In the genomic region with DNA sequence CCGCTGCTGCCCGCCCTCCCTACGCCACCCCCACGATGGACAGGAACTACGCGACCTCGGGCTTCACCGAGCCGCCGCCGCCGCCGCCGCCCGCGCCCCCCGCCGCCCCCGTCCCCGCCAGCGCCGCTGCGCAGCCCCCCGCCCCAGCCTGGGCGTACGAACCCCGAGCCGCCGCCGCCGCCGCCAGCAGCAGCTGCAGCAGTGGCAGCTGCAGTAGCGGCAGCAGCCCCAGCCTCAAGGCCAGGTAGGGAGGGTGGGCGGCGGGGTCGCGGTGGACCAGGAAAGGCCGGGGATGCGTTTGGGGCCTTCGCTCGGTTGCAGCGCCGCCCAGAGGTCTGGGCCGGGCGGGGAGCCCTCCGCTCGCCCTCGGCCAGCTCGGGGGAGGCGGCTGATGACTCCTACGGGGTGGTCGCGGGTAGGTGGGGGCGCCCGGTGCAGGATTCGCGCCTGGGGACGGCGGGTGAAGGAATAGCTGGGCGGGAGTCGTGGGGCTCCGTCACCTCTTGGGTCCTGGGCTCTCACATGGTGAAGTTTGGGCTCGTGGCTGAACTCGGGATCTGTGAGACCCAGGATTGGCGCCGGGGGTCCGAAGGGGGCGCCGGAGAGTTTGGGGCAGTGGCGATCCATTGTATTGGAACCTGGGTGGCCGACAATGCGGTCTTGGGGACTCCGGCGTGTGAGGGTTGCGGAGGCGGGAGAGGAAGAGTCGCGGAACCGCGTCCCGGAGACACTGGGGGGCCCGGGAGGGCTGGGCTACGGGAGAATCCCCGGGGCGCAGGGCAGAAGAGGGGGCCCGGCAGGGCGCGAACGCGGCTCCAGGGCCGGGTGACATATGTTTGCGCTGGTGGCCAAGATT, we compare ENCODE assay signal across 1 cellular context.
A peak's percentile ranks its signal among the peaks of the same experiment; 100 is the strongest.
TF ChIP-seq lines count a peak whose summit lies in the region.

No MANE protein-coding gene starts in this region.

TF ChIP-seq in HepG2, 621 proteins besides CTCF, POLR2A, EP300 and RAD21 (continued from another document and continues in another):
- TF ChIP-seq, protein P1, sequence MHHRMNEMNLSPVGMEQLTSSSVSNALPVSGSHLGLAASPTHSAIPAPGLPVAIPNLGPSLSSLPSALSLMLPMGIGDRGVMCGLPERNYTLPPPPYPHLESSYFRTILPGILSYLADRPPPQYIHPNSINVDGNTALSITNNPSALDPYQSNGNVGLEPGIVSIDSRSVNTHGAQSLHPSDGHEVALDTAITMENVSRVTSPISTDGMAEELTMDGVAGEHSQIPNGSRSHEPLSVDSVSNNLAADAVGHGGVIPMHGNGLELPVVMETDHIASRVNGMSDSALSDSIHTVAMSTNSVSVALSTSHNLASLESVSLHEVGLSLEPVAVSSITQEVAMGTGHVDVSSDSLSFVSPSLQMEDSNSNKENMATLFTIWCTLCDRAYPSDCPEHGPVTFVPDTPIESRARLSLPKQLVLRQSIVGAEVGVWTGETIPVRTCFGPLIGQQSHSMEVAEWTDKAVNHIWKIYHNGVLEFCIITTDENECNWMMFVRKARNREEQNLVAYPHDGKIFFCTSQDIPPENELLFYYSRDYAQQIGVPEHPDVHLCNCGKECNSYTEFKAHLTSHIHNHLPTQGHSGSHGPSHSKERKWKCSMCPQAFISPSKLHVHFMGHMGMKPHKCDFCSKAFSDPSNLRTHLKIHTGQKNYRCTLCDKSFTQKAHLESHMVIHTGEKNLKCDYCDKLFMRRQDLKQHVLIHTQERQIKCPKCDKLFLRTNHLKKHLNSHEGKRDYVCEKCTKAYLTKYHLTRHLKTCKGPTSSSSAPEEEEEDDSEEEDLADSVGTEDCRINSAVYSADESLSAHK (CRISPR knock-in tag; IDR thresholded peaks at IDR 0.05; ENCODE audit: borderline replicate concordance), result no peak
- TF ChIP-seq, protein P2, sequence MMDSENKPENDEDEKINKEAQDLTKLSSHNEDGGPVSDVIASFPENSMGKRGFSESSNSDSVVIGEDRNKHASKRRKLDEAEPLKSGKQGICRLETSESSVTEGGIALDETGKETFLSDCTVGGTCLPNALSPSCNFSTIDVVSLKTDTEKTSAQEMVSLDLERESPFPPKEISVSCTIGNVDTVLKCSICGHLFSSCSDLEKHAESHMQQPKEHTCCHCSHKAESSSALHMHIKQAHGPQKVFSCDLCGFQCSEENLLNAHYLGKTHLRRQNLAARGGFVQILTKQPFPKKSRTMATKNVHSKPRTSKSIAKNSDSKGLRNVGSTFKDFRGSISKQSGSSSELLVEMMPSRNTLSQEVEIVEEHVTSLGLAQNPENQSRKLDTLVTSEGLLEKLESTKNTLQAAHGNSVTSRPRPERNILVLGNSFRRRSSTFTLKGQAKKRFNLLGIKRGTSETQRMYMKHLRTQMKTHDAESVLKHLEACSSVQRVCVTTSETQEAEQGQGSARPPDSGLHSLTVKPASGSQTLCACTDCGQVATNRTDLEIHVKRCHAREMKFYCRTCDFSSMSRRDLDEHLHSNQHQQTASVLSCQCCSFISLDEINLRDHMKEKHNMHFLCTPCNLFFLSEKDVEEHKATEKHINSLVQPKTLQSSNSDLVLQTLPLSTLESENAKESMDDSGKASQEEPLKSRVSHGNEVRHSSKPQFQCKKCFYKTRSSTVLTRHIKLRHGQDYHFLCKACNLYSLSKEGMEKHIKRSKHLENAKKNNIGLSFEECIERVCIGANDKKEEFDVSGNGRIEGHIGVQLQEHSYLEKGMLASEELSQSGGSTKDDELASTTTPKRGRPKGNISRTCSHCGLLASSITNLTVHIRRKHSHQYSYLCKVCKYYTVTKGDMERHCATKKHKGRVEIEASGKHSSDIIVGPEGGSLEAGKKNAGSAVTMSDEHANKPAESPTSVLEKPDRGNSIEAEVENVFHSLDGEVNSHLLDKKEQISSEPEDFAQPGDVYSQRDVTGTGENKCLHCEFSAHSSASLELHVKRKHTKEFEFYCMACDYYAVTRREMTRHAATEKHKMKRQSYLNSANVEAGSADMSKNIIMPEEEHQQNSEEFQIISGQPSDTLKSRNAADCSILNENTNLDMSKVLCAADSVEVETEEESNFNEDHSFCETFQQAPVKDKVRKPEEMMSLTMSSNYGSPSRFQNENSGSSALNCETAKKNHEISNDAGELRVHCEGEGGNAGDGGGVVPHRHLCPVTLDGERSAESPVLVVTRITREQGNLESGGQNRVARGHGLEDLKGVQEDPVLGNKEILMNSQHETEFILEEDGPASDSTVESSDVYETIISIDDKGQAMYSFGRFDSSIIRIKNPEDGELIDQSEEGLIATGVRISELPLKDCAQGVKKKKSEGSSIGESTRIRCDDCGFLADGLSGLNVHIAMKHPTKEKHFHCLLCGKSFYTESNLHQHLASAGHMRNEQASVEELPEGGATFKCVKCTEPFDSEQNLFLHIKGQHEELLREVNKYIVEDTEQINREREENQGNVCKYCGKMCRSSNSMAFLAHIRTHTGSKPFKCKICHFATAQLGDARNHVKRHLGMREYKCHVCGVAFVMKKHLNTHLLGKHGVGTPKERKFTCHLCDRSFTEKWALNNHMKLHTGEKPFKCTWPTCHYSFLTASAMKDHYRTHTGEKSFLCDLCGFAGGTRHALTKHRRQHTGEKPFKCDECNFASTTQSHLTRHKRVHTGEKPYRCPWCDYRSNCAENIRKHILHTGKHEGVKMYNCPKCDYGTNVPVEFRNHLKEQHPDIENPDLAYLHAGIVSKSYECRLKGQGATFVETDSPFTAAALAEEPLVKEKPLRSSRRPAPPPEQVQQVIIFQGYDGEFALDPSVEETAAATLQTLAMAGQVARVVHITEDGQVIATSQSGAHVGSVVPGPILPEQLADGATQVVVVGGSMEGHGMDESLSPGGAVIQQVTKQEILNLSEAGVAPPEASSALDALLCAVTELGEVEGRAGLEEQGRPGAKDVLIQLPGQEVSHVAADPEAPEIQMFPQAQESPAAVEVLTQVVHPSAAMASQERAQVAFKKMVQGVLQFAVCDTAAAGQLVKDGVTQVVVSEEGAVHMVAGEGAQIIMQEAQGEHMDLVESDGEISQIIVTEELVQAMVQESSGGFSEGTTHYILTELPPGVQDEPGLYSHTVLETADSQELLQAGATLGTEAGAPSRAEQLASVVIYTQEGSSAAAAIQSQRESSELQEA (CRISPR knock-in tag; IDR thresholded peaks at IDR 0.05; ENCODE audit: not compliant biosample characterization), result peak; percentile 61
- TF ChIP-seq MAZ (IDR thresholded peaks at IDR 0.05; ENCODE audit: borderline replicate concordance, low read depth, low read length) (0 out of 2 replicates have a peak, but pooled peaks have one; percentile 25), MAZ (CRISPR knock-in tag; IDR thresholded peaks at IDR 0.05; ENCODE audit: low read depth) (no peak; the same call in 1 of the 2 replicates), GABPB1 (CRISPR knock-in tag; IDR thresholded peaks at IDR 0.05) (peak; percentile 75; the same call in 1 of the 2 replicates), ZNF546 (CRISPR knock-in tag; conservative IDR thresholded peaks at IDR 0.05) (no peak), AKAP8 (CRISPR knock-in tag; IDR thresholded peaks at IDR 0.05) (no peak), SOX13 (IDR thresholded peaks at IDR 0.05) (no peak), SOX13 (CRISPR knock-in tag; conservative IDR thresholded peaks at IDR 0.05 in 1 of 2, IDR thresholded peaks at IDR 0.05 in 1 of 2) (peak in 1 of 2 experiments; percentile 30; a peak in 2 of 4 replicates), THAP11 (CRISPR knock-in tag; IDR thresholded peaks at IDR 0.05) (peak; percentile 17; the same call in 1 of the 2 replicates), BRCA1 (CRISPR knock-in tag; IDR thresholded peaks at IDR 0.05) (no peak), KDM5B (CRISPR knock-in tag; IDR thresholded peaks at IDR 0.05; ENCODE audit: borderline replicate concordance) (peak; percentile 72; the same call in 1 of the 2 replicates), ZNF709 (CRISPR knock-in tag; IDR thresholded peaks at IDR 0.05) (no peak; the same call in 1 of the 2 replicates), TAF1 (CRISPR knock-in tag; IDR thresholded peaks at IDR 0.05) (peak; percentile 75), MYNN (CRISPR knock-in tag; IDR thresholded peaks at IDR 0.05; ENCODE audit: low read depth) (no peak), HOXA3 (CRISPR knock-in tag; IDR thresholded peaks at IDR 0.05) (peak; percentile 41; the same call in 1 of the 2 replicates), NR2C2 (CRISPR knock-in tag; IDR thresholded peaks at IDR 0.05; ENCODE audit: borderline replicate concordance) (no peak), FOXO1 (CRISPR knock-in tag; IDR thresholded peaks at IDR 0.05) (no peak), ZNF564 (CRISPR knock-in tag; IDR thresholded peaks at IDR 0.05) (peak; percentile 19; the same call in 1 of the 2 replicates), NFRKB (IDR thresholded peaks at IDR 0.05) (no peak), ZIK1 (CRISPR knock-in tag; IDR thresholded peaks at IDR 0.05; ENCODE audit: borderline replicate concordance, low read depth) (peak; percentile 52; the same call in 1 of the 2 replicates), SMAD9 (CRISPR knock-in tag; IDR thresholded peaks at IDR 0.05) (peak; percentile 59; the same call in 1 of the 2 replicates), ZNF775 (CRISPR knock-in tag; IDR thresholded peaks at IDR 0.05; ENCODE audit: borderline replicate concordance) (no peak), GLI4 (CRISPR knock-in tag; IDR thresholded peaks at IDR 0.05; ENCODE audit: borderline replicate concordance) (peak; percentile 44; the same call in 1 of the 2 replicates)
- TF ChIP-seq, protein P3, sequence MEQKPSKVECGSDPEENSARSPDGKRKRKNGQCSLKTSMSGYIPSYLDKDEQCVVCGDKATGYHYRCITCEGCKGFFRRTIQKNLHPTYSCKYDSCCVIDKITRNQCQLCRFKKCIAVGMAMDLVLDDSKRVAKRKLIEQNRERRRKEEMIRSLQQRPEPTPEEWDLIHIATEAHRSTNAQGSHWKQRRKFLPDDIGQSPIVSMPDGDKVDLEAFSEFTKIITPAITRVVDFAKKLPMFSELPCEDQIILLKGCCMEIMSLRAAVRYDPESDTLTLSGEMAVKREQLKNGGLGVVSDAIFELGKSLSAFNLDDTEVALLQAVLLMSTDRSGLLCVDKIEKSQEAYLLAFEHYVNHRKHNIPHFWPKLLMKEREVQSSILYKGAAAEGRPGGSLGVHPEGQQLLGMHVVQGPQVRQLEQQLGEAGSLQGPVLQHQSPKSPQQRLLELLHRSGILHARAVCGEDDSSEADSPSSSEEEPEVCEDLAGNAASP (CRISPR knock-in tag; IDR thresholded peaks at IDR 0.05; ENCODE audit: borderline replicate concordance), result peak; percentile 38; the same call in 1 of the 2 replicates
- TF ChIP-seq, protein P4, sequence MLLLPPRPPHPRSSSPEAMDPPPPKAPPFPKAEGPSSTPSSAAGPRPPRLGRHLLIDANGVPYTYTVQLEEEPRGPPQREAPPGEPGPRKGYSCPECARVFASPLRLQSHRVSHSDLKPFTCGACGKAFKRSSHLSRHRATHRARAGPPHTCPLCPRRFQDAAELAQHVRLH (CRISPR knock-in tag; IDR thresholded peaks at IDR 0.05; ENCODE audit: borderline replicate concordance, low read depth), result peak; percentile 29; the same call in 1 of the 2 replicates
- TF ChIP-seq, protein P5, sequence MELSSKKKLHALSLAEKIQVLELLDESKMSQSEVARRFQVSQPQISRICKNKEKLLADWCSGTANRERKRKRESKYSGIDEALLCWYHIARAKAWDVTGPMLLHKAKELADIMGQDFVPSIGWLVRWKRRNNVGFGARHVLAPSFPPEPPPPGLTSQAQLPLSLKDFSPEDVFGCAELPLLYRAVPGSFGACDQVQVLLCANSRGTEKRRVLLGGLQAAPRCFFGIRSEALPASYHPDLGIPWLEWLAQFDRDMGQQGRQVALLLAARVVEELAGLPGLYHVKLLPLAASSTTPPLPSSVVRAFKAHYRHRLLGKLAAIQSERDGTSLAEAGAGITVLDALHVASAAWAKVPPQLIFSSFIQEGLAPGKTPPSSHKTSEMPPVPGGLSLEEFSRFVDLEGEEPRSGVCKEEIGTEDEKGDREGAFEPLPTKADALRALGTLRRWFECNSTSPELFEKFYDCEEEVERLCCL (CRISPR knock-in tag; IDR thresholded peaks at IDR 0.05; ENCODE audit: borderline replicate concordance), result no peak
- TF ChIP-seq, protein P6, sequence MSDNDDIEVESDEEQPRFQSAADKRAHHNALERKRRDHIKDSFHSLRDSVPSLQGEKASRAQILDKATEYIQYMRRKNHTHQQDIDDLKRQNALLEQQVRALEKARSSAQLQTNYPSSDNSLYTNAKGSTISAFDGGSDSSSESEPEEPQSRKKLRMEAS (IDR thresholded peaks at IDR 0.05), result peak; percentile 20; the same call in 1 of the 2 replicates
- TF ChIP-seq, protein P7, sequence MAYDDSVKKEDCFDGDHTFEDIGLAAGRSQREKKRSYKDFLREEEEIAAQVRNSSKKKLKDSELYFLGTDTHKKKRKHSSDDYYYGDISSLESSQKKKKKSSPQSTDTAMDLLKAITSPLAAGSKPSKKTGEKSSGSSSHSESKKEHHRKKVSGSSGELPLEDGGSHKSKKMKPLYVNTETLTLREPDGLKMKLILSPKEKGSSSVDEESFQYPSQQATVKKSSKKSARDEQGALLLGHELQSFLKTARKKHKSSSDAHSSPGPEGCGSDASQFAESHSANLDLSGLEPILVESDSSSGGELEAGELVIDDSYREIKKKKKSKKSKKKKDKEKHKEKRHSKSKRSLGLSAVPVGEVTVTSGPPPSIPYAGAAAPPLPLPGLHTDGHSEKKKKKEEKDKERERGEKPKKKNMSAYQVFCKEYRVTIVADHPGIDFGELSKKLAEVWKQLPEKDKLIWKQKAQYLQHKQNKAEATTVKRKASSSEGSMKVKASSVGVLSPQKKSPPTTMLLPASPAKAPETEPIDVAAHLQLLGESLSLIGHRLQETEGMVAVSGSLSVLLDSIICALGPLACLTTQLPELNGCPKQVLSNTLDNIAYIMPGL (CRISPR knock-in tag; IDR thresholded peaks at IDR 0.05; ENCODE audit: borderline replicate concordance in 1 of 2, low read depth in 1 of 2), result peak; percentile 97 to 98
- TF ChIP-seq, protein P8, sequence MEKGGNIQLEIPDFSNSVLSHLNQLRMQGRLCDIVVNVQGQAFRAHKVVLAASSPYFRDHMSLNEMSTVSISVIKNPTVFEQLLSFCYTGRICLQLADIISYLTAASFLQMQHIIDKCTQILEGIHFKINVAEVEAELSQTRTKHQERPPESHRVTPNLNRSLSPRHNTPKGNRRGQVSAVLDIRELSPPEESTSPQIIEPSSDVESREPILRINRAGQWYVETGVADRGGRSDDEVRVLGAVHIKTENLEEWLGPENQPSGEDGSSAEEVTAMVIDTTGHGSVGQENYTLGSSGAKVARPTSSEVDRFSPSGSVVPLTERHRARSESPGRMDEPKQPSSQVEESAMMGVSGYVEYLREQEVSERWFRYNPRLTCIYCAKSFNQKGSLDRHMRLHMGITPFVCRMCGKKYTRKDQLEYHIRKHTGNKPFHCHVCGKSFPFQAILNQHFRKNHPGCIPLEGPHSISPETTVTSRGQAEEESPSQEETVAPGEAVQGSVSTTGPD (CRISPR knock-in tag; IDR thresholded peaks at IDR 0.05), result 0 out of 2 replicates have a peak, but pooled peaks have one; percentile 38
- TF ChIP-seq, protein P9, sequence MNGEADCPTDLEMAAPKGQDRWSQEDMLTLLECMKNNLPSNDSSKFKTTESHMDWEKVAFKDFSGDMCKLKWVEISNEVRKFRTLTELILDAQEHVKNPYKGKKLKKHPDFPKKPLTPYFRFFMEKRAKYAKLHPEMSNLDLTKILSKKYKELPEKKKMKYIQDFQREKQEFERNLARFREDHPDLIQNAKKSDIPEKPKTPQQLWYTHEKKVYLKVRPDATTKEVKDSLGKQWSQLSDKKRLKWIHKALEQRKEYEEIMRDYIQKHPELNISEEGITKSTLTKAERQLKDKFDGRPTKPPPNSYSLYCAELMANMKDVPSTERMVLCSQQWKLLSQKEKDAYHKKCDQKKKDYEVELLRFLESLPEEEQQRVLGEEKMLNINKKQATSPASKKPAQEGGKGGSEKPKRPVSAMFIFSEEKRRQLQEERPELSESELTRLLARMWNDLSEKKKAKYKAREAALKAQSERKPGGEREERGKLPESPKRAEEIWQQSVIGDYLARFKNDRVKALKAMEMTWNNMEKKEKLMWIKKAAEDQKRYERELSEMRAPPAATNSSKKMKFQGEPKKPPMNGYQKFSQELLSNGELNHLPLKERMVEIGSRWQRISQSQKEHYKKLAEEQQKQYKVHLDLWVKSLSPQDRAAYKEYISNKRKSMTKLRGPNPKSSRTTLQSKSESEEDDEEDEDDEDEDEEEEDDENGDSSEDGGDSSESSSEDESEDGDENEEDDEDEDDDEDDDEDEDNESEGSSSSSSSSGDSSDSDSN (CRISPR knock-in tag; IDR thresholded peaks at IDR 0.05), result peak; percentile 100
